10 cellular contexts compared by ENCODE assay signal in genomic region chr15:77507151-77507847, GRCh38.
DNase-seq lines count a peak whose midpoint lies in the region; ATAC-seq, FAIRE-seq and TF ChIP-seq lines count a peak whose summit lies in the region.
"Had no signal": no experiment of that assay in that cellular context is flagged by ENCODE, and none has a peak within 500 bp of the region (broad histone marks: within the 10 kb centered on the region; RNA-seq: fewer than 3 reads in every experiment).

No MANE protein-coding gene starts in this region.

- H3K9ac ChIP-seq in HCT116 (ENCODE audit: low read length) (0 out of 2 replicates have a peak overlapping the region, but pooled peaks have one; percentile 7), keratinocyte (ENCODE audit: control insufficient read depth, extremely low read depth, insufficient read depth, low read length) (no peak overlapping the region), skeletal muscle tissue (ENCODE audit: low read depth in 1 of 3, low read length in 3 of 3) (peak overlapping the region; percentile 44 to 79 (median 63))

- CTCF ChIA-PET in HCT116 (lab: Charles Lee): interaction anchor here (0.8 to 1.5 kb wide), 2 partner anchors 10 to 36 kb away, joined by 4 to 9 read pairs; no protein-coding TSS in a partner anchor

- H3K79me2 ChIP-seq in HCT116 (ENCODE audit: insufficient read depth, low read length) (no peaks in the 10 kb centered on the region), keratinocyte (ENCODE audit: control insufficient read depth, insufficient read depth, low read length) (no peaks in the 10 kb centered on the region)

- dilution Hi-C loops in keratinocyte (cut with MboI; ENCODE audit: extremely low pct_ligation_motif_present, low sequenced_read_pairs): no loop called here

- no peaks in the 10 kb centered on the region for H3K9me2 ChIP-seq in HCT116 (ENCODE audit: insufficient read depth)

- TF ChIP-seq CTCF in HCT116 (IDR thresholded peaks at IDR 0.05 in 2 of 3, conservative IDR thresholded peaks at IDR 0.05 in 1 of 3; ENCODE audit: borderline replicate concordance in 1 of 3, insufficient read depth in 1 of 3, low read depth in 2 of 3, low read length in 2 of 3): no peak
- no peak for TF ChIP-seq CTCF in keratinocyte (optimal IDR thresholded peaks at IDR 0.05 in 1 of 3, IDR thresholded peaks at IDR 0.05 in 1 of 3, conservative IDR thresholded peaks at IDR 0.05 in 1 of 3; ENCODE audit: extremely low read depth in 1 of 3, insufficient read depth in 2 of 3, low read length in 3 of 3)

- peaks cover 32% of the 10 kb centered on the region in 2 experiments; a peak in 3 of 4 replicates for H3K4me1 ChIP-seq in HCT116 (ENCODE audit: control insufficient read depth in 1 of 2, insufficient read depth in 2 of 2, low read length in 2 of 2)
- H3K4me1 ChIP-seq in keratinocyte (ENCODE audit: control insufficient read depth, extremely low read depth, insufficient read depth, low read length): peaks cover 34% of the 10 kb centered on the region
- H3K4me1 ChIP-seq in skeletal muscle tissue (ENCODE audit: control insufficient read depth in 3 of 3, insufficient read depth in 3 of 3, low read length in 3 of 3): peaks cover 66 to 72% (median 68%) of the 10 kb centered on the region in 3 donors

- RAD21 ChIA-PET in HCT116 (lab: Charles Lee; ENCODE audit: low non-redundant PET in 1 of 2, low total read pairs in 2 of 2, uncharacterized antibody in 2 of 2, unreplicated experiment in 2 of 2): interaction anchor here in 1 of 2 experiments (1.1 kb wide), 1 partner anchor 10 kb away, joined by 4 read pairs; no protein-coding TSS in a partner anchor

- DNase-seq in HCT116 (ENCODE audit: low read depth, low spot score): no peak
- peak; percentile 26 for DNase-seq in keratinocyte (ENCODE audit: low read depth, low spot score)
- no peak for DNase-seq in NCI-H774 (lab: John Stamatoyannopoulos, UW)
- no peak for DNase-seq in NCI-H1694 (lab: John Stamatoyannopoulos, UW)
- DNase-seq: activated CD4-positive, alpha-beta T cell treated with anti-CD3 and anti-CD28 coated beads, Interleukin-2, amount 10 ng/mL, durations not matched to agents 24 days and 14 days; NCI-H146 had no signal

- H4K20me1 ChIP-seq in HCT116 (ENCODE audit: insufficient read depth) (no peaks in the 10 kb centered on the region), keratinocyte (ENCODE audit: control insufficient read depth, extremely low read depth, insufficient read depth, low read length) (no peaks in the 10 kb centered on the region)

- ATAC-seq in HCT116 (peak; percentile 43), HG02798 (IDR thresholded peaks at IDR 0.05; ENCODE audit: poor library complexity, unreplicated experiment) (no peak), GM21619 (IDR thresholded peaks at IDR 0.05; ENCODE audit: unreplicated experiment) (no peak)

- H3K36me3 ChIP-seq in HCT116 (ENCODE audit: control insufficient read depth in 1 of 2, insufficient read depth in 2 of 2, low read length in 2 of 2): no peaks in the 10 kb centered on the region
- no peaks in the 10 kb centered on the region for H3K36me3 ChIP-seq in keratinocyte (ENCODE audit: control insufficient read depth in 2 of 2, extremely low read depth in 1 of 2, insufficient read depth in 2 of 2, low read length in 2 of 2)
- peaks cover 0 to 2% (median 0%) of the 10 kb centered on the region in 3 donors for H3K36me3 ChIP-seq in skeletal muscle tissue (ENCODE audit: control insufficient read depth in 3 of 3, insufficient read depth in 3 of 3, low read length in 3 of 3)

- TF ChIP-seq POLR2A in HCT116 (IDR thresholded peaks at IDR 0.05; ENCODE audit: borderline replicate concordance, extremely low read depth, insufficient read depth, insufficient read length): no peak

- BruUV-seq in HCT116 (replicated peaks; lab: Mats Ljungman, UMichigan): no TSS peak

- peak overlapping the region; percentile 36; the same call in 1 of the 2 replicates for H3K27ac ChIP-seq in HCT116 (ENCODE audit: low read depth, low read length)
- H3K27ac ChIP-seq in angular gyrus (ENCODE audit: low read depth, low read length): peak overlapping the region; percentile 95
- peak overlapping the region; percentile 44 for H3K27ac ChIP-seq in keratinocyte (ENCODE audit: control insufficient read depth, insufficient read depth, low read length)
- peak overlapping the region; percentile 77 for H3K27ac ChIP-seq in skeletal muscle tissue (ENCODE audit: low read depth, low read length)

- TF ChIP-seq RAD21 in HCT116 (IDR thresholded peaks at IDR 0.05; ENCODE audit: low read depth): no peak

- H3K27me3 ChIP-seq in HCT116 (ENCODE audit: insufficient read depth, low read length) (no peaks in the 10 kb centered on the region), keratinocyte (ENCODE audit: control insufficient read depth, extremely low read depth, insufficient read depth, low read length) (no peaks in the 10 kb centered on the region), skeletal muscle tissue (ENCODE audit: control insufficient read depth in 3 of 3, insufficient read depth in 3 of 3, low read length in 3 of 3) (no peaks in the 10 kb centered on the region)

- H3K9me3 ChIP-seq in HCT116 (ENCODE audit: control insufficient read depth in 1 of 2, insufficient read depth in 1 of 2, low read depth in 1 of 2, low read length in 2 of 2) (no peaks in the 10 kb centered on the region), keratinocyte (ENCODE audit: control insufficient read depth, low read depth, low read length) (no peaks in the 10 kb centered on the region), skeletal muscle tissue (ENCODE audit: control insufficient read depth in 3 of 3, low read length in 3 of 3) (no peaks in the 10 kb centered on the region)

- H3K4me3 ChIP-seq in HCT116 (replicated peaks in 1 of 2; ENCODE audit: low read depth in 1 of 2, low read length in 2 of 2) (no peak overlapping the region), keratinocyte (ENCODE audit: control insufficient read depth in 2 of 3, extremely low read depth in 1 of 3, insufficient read depth in 2 of 3, low read depth in 1 of 3, low read length in 3 of 3) (no peak overlapping the region), skeletal muscle tissue (ENCODE audit: low read length in 3 of 3) (peak overlapping the region; percentile 44 to 71 (median 48))

- H3K9me1 ChIP-seq in keratinocyte (ENCODE audit: control insufficient read depth, extremely low read depth, insufficient read depth, low read length): no peaks in the 10 kb centered on the region

- H3K4me2 ChIP-seq in HCT116 (ENCODE audit: low read length): peak overlapping the region; percentile 48
- H3K4me2 ChIP-seq in keratinocyte (ENCODE audit: control insufficient read depth, extremely low read depth, insufficient read depth, low read depth, low read length): peak overlapping the region; percentile 56

- H2AFZ ChIP-seq in HCT116 (ENCODE audit: low read depth, low read length, poor library complexity, severe bottlenecking) (no peak overlapping the region), keratinocyte (ENCODE audit: control insufficient read depth, low read length) (no peak overlapping the region)

- POLR2A ChIA-PET in HCT116 (lab: Charles Lee): interaction anchor here (1.7 kb wide), 1 partner anchor 11 kb away, joined by 5 read pairs; no protein-coding TSS in a partner anchor

- intact Hi-C loops in HCT116 (cut with micrococcal nuclease): no loop called here

- peak; percentile 58 for FAIRE-seq in keratinocyte (lab: Jason Lieb, UNC)

TF ChIP-seq in HCT116, 20 proteins besides CTCF, POLR2A, EP300 and RAD21 (continues in another document):
- no peak for TF ChIP-seq SP1 (IDR thresholded peaks at IDR 0.05; ENCODE audit: low read depth)
- TF ChIP-seq JUND (IDR thresholded peaks at IDR 0.05): no peak
- no peak for TF ChIP-seq EZH2phosphoT487 (IDR thresholded peaks at IDR 0.05; ENCODE audit: borderline replicate concordance)
- TF ChIP-seq REST (IDR thresholded peaks at IDR 0.05; ENCODE audit: low read depth): no peak
- no peak for TF ChIP-seq MAX (IDR thresholded peaks at IDR 0.05)
- TF ChIP-seq YY1 (IDR thresholded peaks at IDR 0.05; ENCODE audit: extremely low read depth, insufficient replicate concordance, low read depth, low read length): no peak
- TF ChIP-seq CEBPB (IDR thresholded peaks at IDR 0.05; ENCODE audit: low read depth): no peak

Comparison
In these comparisons a context has a peak if more than half of its experiments do, and no peak if none do; other contexts are left out.
1. H3K27ac ChIP-seq: peak in every context shown above with its lines; median percentile 95 in angular gyrus; 77 in skeletal muscle tissue; 44 in keratinocyte; 36 in HCT116.
2. H3K4me3 ChIP-seq: peak in skeletal muscle tissue (3 of 3); none in HCT116 (0 of 2) and keratinocyte (0 of 3).